Comparison of ENCODE assay signal across 8 cellular contexts in genomic region chr9:893843-894420, GRCh38. TPM values are rescaled to one million over a fixed set of nuclear protein-coding genes. Genes with fewer than 3 reads are reported as not detected.
DNase-seq lines count a peak whose midpoint lies in the region; TF ChIP-seq lines count a peak whose summit lies in the region.

No MANE protein-coding gene starts in this region.

- WGBS in GM23248 (ENCODE audit: low coverage in 1 of 2, low lambda C conversion rate in 2 of 2, missing lambda C conversion rate in 2 of 2), 2 experiments, result 12 to 16% methylated on average over 9 of the region's 9 CpGs

- H3K4me2 ChIP-seq in GM23248 (ENCODE audit: unreplicated experiment), result no peak overlapping the region
- H3K4me2 ChIP-seq in KMS-11, result peak overlapping the region; percentile 43

- H3K79me2 ChIP-seq in GM23248 (ENCODE audit: insufficient read depth) (no peaks in the 10 kb centered on the region), KMS-11 (ENCODE audit: insufficient read depth, low read depth) (no peaks in the 10 kb centered on the region)

- intact Hi-C loops in head of caudate nucleus (cut with DNase I), result no loop called here

- POLR2A ChIA-PET in RWPE1 (lab: Yijun Ruan, JAX; ENCODE audit: low non-redundant PET), result no interaction called here

- H3K27ac ChIP-seq in GM23248, result no peak overlapping the region
- H3K27ac ChIP-seq in KMS-11, result no peak overlapping the region
- no peak overlapping the region for H3K27ac ChIP-seq in RWPE1

- no peak overlapping the region for H3K4me3 ChIP-seq in GM23248
- no peak overlapping the region for H3K4me3 ChIP-seq in KMS-11 (IDR thresholded peaks at IDR 0.05; ENCODE audit: insufficient read depth, low read depth, low read length)

- H2AFZ ChIP-seq in GM23248 (no peak overlapping the region), KMS-11 (ENCODE audit: low read depth) (peak overlapping the region; percentile 56)

- H3K9me2 ChIP-seq in GM23248 (ENCODE audit: insufficient read depth), result no peaks in the 10 kb centered on the region

- H3F3A ChIP-seq in GM23248 (ENCODE audit: insufficient read depth), result no peaks in the 10 kb centered on the region

- H3K36me3 ChIP-seq in GM23248 (ENCODE audit: low read depth), result no peaks in the 10 kb centered on the region
- no peaks in the 10 kb centered on the region for H3K36me3 ChIP-seq in KMS-11 (ENCODE audit: insufficient read depth)

- H3K27me3 ChIP-seq in GM23248 (replicated peaks; ENCODE audit: insufficient read depth), result 0 out of 2 replicates have a peak, but pooled peaks cover 5% of the 10 kb centered on the region
- H3K27me3 ChIP-seq in KMS-11 (ENCODE audit: insufficient read depth, low read depth), result no peaks in the 10 kb centered on the region

- peak; percentile 90 for TF ChIP-seq CTCF in KMS-11 (conservative IDR thresholded peaks at IDR 0.05; ENCODE audit: low read depth, low read length)
- peak; percentile 84 for TF ChIP-seq CTCF in RWPE1 (conservative IDR thresholded peaks at IDR 0.05; ENCODE audit: low read depth)

- no peaks in the 10 kb centered on the region for H3K9me3 ChIP-seq in GM23248 (ENCODE audit: low read depth)

- in situ Hi-C loops in GM23248 (cut with MboI), result no loop called here

- H3K9ac ChIP-seq in GM23248, result no peak overlapping the region
- no peak overlapping the region for H3K9ac ChIP-seq in KMS-11

- no peaks in the 10 kb centered on the region for H3K4me1 ChIP-seq in GM23248 (ENCODE audit: insufficient read depth)
- peaks cover 18% of the 10 kb centered on the region for H3K4me1 ChIP-seq in KMS-11 (ENCODE audit: low read depth, poor library complexity, severe bottlenecking)

- CTCF ChIA-PET in RWPE1 (lab: Yijun Ruan, JAX), result interaction anchor here (0.6 to 1.6 kb wide), 7 partner anchors 9 to 889 kb away, joined by 3 to 15 read pairs (median 4); no protein-coding TSS in a partner anchor

- H4K20me1 ChIP-seq in GM23248 (ENCODE audit: insufficient read depth) (no peaks in the 10 kb centered on the region), KMS-11 (ENCODE audit: insufficient read depth) (no peaks in the 10 kb centered on the region)

- peak; percentile 10 for DNase-seq in GM04504 (ENCODE audit: low read depth)
- DNase-seq in GM23248, result peak; percentile 68
- DNase-seq in RWPE1 (ENCODE audit: low spot score), result peak; percentile 62
- peak; percentile 2 for DNase-seq in activated gamma-delta T cell treated with anti-CD3 and anti-CD28 coated beads, Interleukin-2, amount 50 U/mL, for 16 hours (ENCODE audit: low read depth)
- peak in 34 of 42 donors; percentile 7 to 72 (median 40) for DNase-seq in head of caudate nucleus
- DNase-seq in retina, result peak; percentile 61
- DNase-seq in cerebellar nuclear complex (lab: John Stamatoyannopoulos, UW), result no peak

RNA-seq across cellular contexts. Expression of gene DMRT1, which starts 52.4 kb away (rescaled TPM):
- total RNA-seq in GM23248 (2014; rRNA removed; shearing (Covaris generic)), result not detected in 2 replicates
- not detected in 2 replicates for polyA plus RNA-seq in GM23248 (2016; fragmentation: Nextera tagmentation; extraction: Ambion mirVana)

Comparison
In these comparisons a context has a peak if more than half of its experiments do, and no peak if none do; other contexts are left out.
1. DNase-seq: peak in GM04504 (single experiment), GM23248 (single experiment), RWPE1 (single experiment), activated gamma-delta T cell treated with anti-CD3 and anti-CD28 coated beads, Interleukin-2, amount 50 U/mL, for 16 hours (single experiment), head of caudate nucleus (34 of 42) and retina (single experiment); none in cerebellar nuclear complex (0 of 2).